ENCODE assay signal across 20 cellular contexts in the genomic region with DNA sequence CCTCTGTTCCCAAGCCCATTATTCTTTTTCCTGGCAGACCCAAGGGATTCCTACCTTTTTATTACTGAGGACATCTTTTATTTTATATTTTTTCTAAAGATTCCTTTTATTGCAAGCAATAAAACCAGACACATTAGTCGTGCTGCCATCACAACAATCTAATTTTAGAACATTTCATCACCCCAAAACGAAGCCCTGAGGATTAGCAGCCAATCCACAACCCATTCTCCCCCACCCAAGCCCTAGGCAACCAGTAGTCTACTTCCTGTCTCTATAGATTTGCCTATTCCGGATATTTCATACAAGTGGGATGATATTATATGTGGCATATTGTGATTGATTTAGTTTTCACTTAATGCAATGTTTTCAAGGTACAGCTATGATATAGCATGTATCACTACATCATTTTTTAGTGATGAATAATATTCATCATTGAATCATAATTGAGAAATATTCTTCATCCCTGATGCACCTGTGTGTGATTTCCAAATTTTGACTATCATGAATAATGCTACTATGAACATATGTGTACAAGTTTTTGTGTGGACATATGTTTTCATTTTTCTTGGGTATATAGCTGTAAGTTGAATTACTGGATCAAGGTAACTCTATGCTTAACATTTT.
"Had no signal": no experiment of that assay in that cellular context is flagged by ENCODE, and none has a peak within 500 bp of the region (broad histone marks: within the 10 kb centered on the region; RNA-seq: fewer than 3 reads in every experiment).

No MANE protein-coding gene starts in this region.

- ATAC-seq: left colon had no signal

- DNase-seq: activated CD8-positive, alpha-beta memory T cell treated with anti-CD3 and anti-CD28 coated beads for 24 hours; activated CD8-positive, alpha-beta memory T cell treated with anti-CD3 and anti-CD28 coated beads, Interleukin-2, amount 50 U/mL, for 48 hours; activated effector memory CD4-positive, alpha-beta T cell treated with anti-CD3 and anti-CD28 coated beads, Interleukin-2, amount 50 U/mL, for 16 hours; activated naive CD4-positive, alpha-beta T cell treated with anti-CD3 and anti-CD28 coated beads, Interleukin-2, amount 50 U/mL, for 16 hours; activated T-cell treated with anti-CD3 and anti-CD28 coated beads, Interleukin-2, amount 50 U/mL, for 48 hours; aorta; cerebellar nuclear complex; cortex of kidney; effector CD4-positive, alpha-beta T cell; esophagus squamous epithelium; left colon; retina; stimulated activated CD4-positive, alpha-beta T cell treated with anti-CD3 and anti-CD28 coated beads, Interleukin-12 subunit alpha, Interleukin-12 subunit beta, amount 100 ng/mL, for 4 hours; stimulated activated CD4-positive, alpha-beta T cell treated with anti-CD3 and anti-CD28 coated beads, Interleukin-1b, Interleukin-23, amount 100 ng/mL, for 48 hours; stimulated activated CD8-positive, alpha-beta memory T cell treated with anti-CD3 and anti-CD28 coated beads, Interleukin-4, amount 100 ng/mL, for 48 hours; stimulated activated naive CD4-positive, alpha-beta T cell; T-helper 1 cell; T-helper 9 cell; tibial artery had no signal

- FAIRE-seq: urothelium cell line had no signal
